Comparison of ENCODE assay signal across 10 cellular contexts in the genomic region with DNA sequence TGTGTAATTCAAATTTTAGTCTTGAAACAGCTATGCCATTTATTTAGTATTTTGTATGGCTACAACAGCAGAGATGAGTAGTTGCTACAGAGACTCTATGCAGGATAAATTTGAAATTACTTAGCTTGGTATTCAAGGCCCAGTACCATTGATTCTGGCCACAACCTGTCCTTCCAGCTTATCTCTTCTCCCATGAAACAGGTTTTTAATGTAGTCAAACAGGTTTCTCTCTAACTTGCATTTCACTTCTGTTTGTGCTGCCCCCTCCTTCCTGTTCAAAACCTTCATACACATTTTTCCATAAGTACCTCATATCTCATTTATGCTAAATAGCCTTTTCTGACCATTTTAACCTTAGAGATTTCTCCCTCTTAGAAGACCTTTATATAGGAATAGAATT. TPM values are rescaled to one million over a fixed set of nuclear protein-coding genes. Genes with fewer than 3 reads are reported as not detected.
A peak's percentile ranks its signal among the peaks of the same experiment; 100 is the strongest.
DNase-seq lines count a peak whose midpoint lies in the region; ATAC-seq and TF ChIP-seq lines count a peak whose summit lies in the region.
"Had no signal": no experiment of that assay in that cellular context is flagged by ENCODE, and none has a peak within 500 bp of the region (broad histone marks: within the 10 kb centered on the region; RNA-seq: fewer than 3 reads in every experiment).

No MANE protein-coding gene starts in this region.

- H3K4me3 Mint-ChIP-seq in activated CD4-positive, alpha-beta T cell treated with anti-CD3 and anti-CD28 coated beads, Interleukin-2, amount 10 ng/mL, durations not matched to agents 24 days and 14 days = no peak overlapping the region
- H3K4me3 Mint-ChIP-seq in glutamatergic neuron (ENCODE audit: unreplicated experiment) = peak overlapping the region; percentile 70

- H3K27me3 ChIP-seq in OCI-LY3 (ENCODE audit: low read depth, low read length) (no peaks in the 10 kb centered on the region), thyroid gland (no peaks in the 10 kb centered on the region)
- no peaks in the 10 kb centered on the region for H3K27me3 ChIP-seq in effector memory CD4-positive, alpha-beta T cell (replicated peaks; ENCODE audit: control insufficient read depth, insufficient read depth, low read length, poor library complexity, severe bottlenecking)
- H3K27me3 ChIP-seq: Peyer's patch had no signal

- H2AFZ ChIP-seq in OCI-LY3 (ENCODE audit: low read depth, low read length) = no peak overlapping the region

- no peak for DNase-seq in activated CD4-positive, alpha-beta T cell treated with anti-CD3 and anti-CD28 coated beads, Interleukin-2, amount 10 ng/mL, durations not matched to agents 24 days and 14 days
- no peak for DNase-seq in activated CD4-positive, alpha-beta T cell treated with anti-CD3 and anti-CD28 coated beads, Interleukin-2, amount 50 U/mL, for 48 hours
- DNase-seq in glutamatergic neuron (no peak), thyroid gland (peak; percentile 10 to 18), HEK293T (ENCODE audit: extremely low spot score) (no peak)
- DNase-seq in effector memory CD4-positive, alpha-beta T cell = no peak
- DNase-seq: foreskin melanocyte, Peyer's patch had no signal

- H3K4me1 ChIP-seq in OCI-LY3 (ENCODE audit: low read length) (peaks cover 40% of the 10 kb centered on the region), thyroid gland (peaks cover 44 to 58% of the 10 kb centered on the region in 2 donors)
- H3K4me1 ChIP-seq in effector memory CD4-positive, alpha-beta T cell (ENCODE audit: control insufficient read depth, insufficient read depth, low read length, poor library complexity, severe bottlenecking) = peaks cover 34% of the 10 kb centered on the region

- H3K27ac ChIP-seq in OCI-LY3 (ENCODE audit: low read length) = no peak overlapping the region
- H3K27ac ChIP-seq in thyroid gland = peak overlapping the region in 2 of 3 donors; percentile 99
- H3K27ac ChIP-seq in effector memory CD4-positive, alpha-beta T cell (ENCODE audit: insufficient read depth, low read length, poor library complexity, severe bottlenecking) = no peak overlapping the region

- no peak for ATAC-seq in GM18907 (IDR thresholded peaks at IDR 0.05; ENCODE audit: unreplicated experiment)

- H3K4me3 ChIP-seq in OCI-LY3 (ENCODE audit: low read length) = no peak overlapping the region
- no peak overlapping the region for H3K4me3 ChIP-seq in thyroid gland (replicated peaks in 1 of 3)
- no peak overlapping the region for H3K4me3 ChIP-seq in effector memory CD4-positive, alpha-beta T cell (ENCODE audit: insufficient read depth, low read depth, low read length, poor library complexity, severe bottlenecking)

- no peak for TF ChIP-seq POLR2A in thyroid gland (IDR thresholded peaks at IDR 0.05)

- no peaks in the 10 kb centered on the region for H3K27me3 Mint-ChIP-seq in activated CD4-positive, alpha-beta T cell treated with anti-CD3 and anti-CD28 coated beads, Interleukin-2, amount 10 ng/mL, durations not matched to agents 24 days and 14 days
- H3K27me3 Mint-ChIP-seq in glutamatergic neuron (ENCODE audit: unreplicated experiment) = peaks cover 2% of the 10 kb centered on the region

- H3K27ac Mint-ChIP-seq in activated CD4-positive, alpha-beta T cell treated with anti-CD3 and anti-CD28 coated beads, Interleukin-2, amount 10 ng/mL, durations not matched to agents 24 days and 14 days = peak overlapping the region; percentile 83
- H3K27ac Mint-ChIP-seq in glutamatergic neuron (ENCODE audit: unreplicated experiment) = no peak overlapping the region

- no peaks in the 10 kb centered on the region for H3K9me3 Mint-ChIP-seq in activated CD4-positive, alpha-beta T cell treated with anti-CD3 and anti-CD28 coated beads, Interleukin-2, amount 10 ng/mL, durations not matched to agents 24 days and 14 days
- H3K9me3 Mint-ChIP-seq in glutamatergic neuron (ENCODE audit: unreplicated experiment) = no peaks in the 10 kb centered on the region

- H3K4me1 Mint-ChIP-seq in activated CD4-positive, alpha-beta T cell treated with anti-CD3 and anti-CD28 coated beads, Interleukin-2, amount 10 ng/mL, durations not matched to agents 24 days and 14 days = peaks cover 46% of the 10 kb centered on the region
- peaks cover 33% of the 10 kb centered on the region for H3K4me1 Mint-ChIP-seq in glutamatergic neuron (ENCODE audit: low read depth, unreplicated experiment)

- H3K36me3 ChIP-seq in OCI-LY3 (replicated peaks; ENCODE audit: low read depth, low read length) = no peaks in the 10 kb centered on the region
- H3K36me3 ChIP-seq in thyroid gland = no peaks in the 10 kb centered on the region
- no peaks in the 10 kb centered on the region for H3K36me3 ChIP-seq in effector memory CD4-positive, alpha-beta T cell (ENCODE audit: control insufficient read depth, insufficient read depth, low read length)
- H3K36me3 ChIP-seq: Peyer's patch had no signal

- H3K9ac ChIP-seq in OCI-LY3 (ENCODE audit: low read length) = no peak overlapping the region

- H3K4me2 ChIP-seq in OCI-LY3 (ENCODE audit: low read length) = 0 out of 2 replicates have a peak overlapping the region, but pooled peaks have one; percentile 5

- CTCF ChIA-PET in HEK293T (lab: Yijun Ruan, JAX) = interaction anchor here (1.5 kb wide), 1 partner anchor 38 kb away, joined by 3 read pairs; no protein-coding TSS in a partner anchor

- peaks cover 69% of the 10 kb centered on the region for H4K20me1 ChIP-seq in OCI-LY3 (ENCODE audit: insufficient read depth, low read length)

- H3K36me3 Mint-ChIP-seq in activated CD4-positive, alpha-beta T cell treated with anti-CD3 and anti-CD28 coated beads, Interleukin-2, amount 10 ng/mL, durations not matched to agents 24 days and 14 days (ENCODE audit: low read depth) = peaks cover 5% of the 10 kb centered on the region
- H3K36me3 Mint-ChIP-seq in glutamatergic neuron (ENCODE audit: unreplicated experiment) = no peaks in the 10 kb centered on the region

- TF ChIP-seq CTCF in OCI-LY3 (IDR thresholded peaks at IDR 0.05; ENCODE audit: low read depth, low read length) = no peak
- TF ChIP-seq CTCF in glutamatergic neuron (IDR thresholded peaks at IDR 0.05; ENCODE audit: partially characterized antibody, unreplicated experiment) = no peak
- no peak for TF ChIP-seq CTCF in thyroid gland (IDR thresholded peaks at IDR 0.05)

- H3K79me2 ChIP-seq in OCI-LY3 (ENCODE audit: low read length) = peaks cover 81% of the 10 kb centered on the region

- intact Hi-C loops in activated CD4-positive, alpha-beta T cell treated with anti-CD3 and anti-CD28 coated beads, Interleukin-2, amount 10 ng/mL, durations not matched to agents 24 days and 14 days (cut with micrococcal nuclease) = loop anchor here (10.0 kb wide), 1 partner anchor 220 kb away; a partner anchor contains a TSS
- intact Hi-C loops in thyroid gland (cut with DNase I) = no loop called here

- POLR2A ChIA-PET in HEK293T (lab: Yijun Ruan, JAX) = no interaction called here

- H3K9me3 ChIP-seq in OCI-LY3 (ENCODE audit: insufficient read depth, low read length) (no peaks in the 10 kb centered on the region), thyroid gland (no peaks in the 10 kb centered on the region)
- no peaks in the 10 kb centered on the region for H3K9me3 ChIP-seq in effector memory CD4-positive, alpha-beta T cell (ENCODE audit: control insufficient read depth, low read length)
- H3K9me3 ChIP-seq: Peyer's patch had no signal

TF ChIP-seq in HEK293T, 16 proteins besides CTCF, POLR2A, EP300 and RAD21:
- TF ChIP-seq NFRKB (IDR thresholded peaks at IDR 0.05) = no peak
- TF ChIP-seq FOXA1 (IDR thresholded peaks at IDR 0.05) = no peak
- TF ChIP-seq, protein P1, sequence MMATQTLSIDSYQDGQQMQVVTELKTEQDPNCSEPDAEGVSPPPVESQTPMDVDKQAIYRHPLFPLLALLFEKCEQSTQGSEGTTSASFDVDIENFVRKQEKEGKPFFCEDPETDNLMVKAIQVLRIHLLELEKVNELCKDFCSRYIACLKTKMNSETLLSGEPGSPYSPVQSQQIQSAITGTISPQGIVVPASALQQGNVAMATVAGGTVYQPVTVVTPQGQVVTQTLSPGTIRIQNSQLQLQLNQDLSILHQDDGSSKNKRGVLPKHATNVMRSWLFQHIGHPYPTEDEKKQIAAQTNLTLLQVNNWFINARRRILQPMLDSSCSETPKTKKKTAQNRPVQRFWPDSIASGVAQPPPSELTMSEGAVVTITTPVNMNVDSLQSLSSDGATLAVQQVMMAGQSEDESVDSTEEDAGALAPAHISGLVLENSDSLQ (IDR thresholded peaks at IDR 0.05) = no peak
- TF ChIP-seq ELF4 (IDR thresholded peaks at IDR 0.05) = no peak
- no peak for TF ChIP-seq CTBP1 (IDR thresholded peaks at IDR 0.05; ENCODE audit: borderline replicate concordance)
- TF ChIP-seq L3MBTL2 (conservative IDR thresholded peaks at IDR 0.05) = no peak
- TF ChIP-seq LEF1 (IDR thresholded peaks at IDR 0.05; ENCODE audit: borderline replicate concordance) = no peak
- no peak for TF ChIP-seq TARDBP (IDR thresholded peaks at IDR 0.05)
- TF ChIP-seq FOXM1 (IDR thresholded peaks at IDR 0.05; ENCODE audit: borderline replicate concordance) = no peak
- TF ChIP-seq FOXK2 (IDR thresholded peaks at IDR 0.05) = no peak
- no peak for TF ChIP-seq ZNF384 (IDR thresholded peaks at IDR 0.05)
- TF ChIP-seq BHLHE40 (IDR thresholded peaks at IDR 0.05; ENCODE audit: borderline replicate concordance) = no peak
- TF ChIP-seq ARNT (IDR thresholded peaks at IDR 0.05) = no peak
- TF ChIP-seq SUZ12 (IDR thresholded peaks at IDR 0.05) = no peak
- TF ChIP-seq SP1 (IDR thresholded peaks at IDR 0.05) = no peak

RNA-seq across cellular contexts. Expression of a gene that starts 3.3 kb away (rescaled TPM):
- total RNA-seq in activated CD4-positive, alpha-beta T cell treated with anti-CD3 and anti-CD28 coated beads, Interleukin-2, amount 10 ng/mL, durations not matched to agents 24 days and 14 days = 51.9 and 54.0 TPM in 2 replicates
- total RNA-seq in glutamatergic neuron (ENCODE audit: unreplicated experiment) = 63.4 TPM
- total RNA-seq in thyroid gland = 100 to 1,000 TPM in 1 of 4 donors, 10 to 100 TPM in 3; 85.2 to 154 (median 94.5) TPM

Comparison
In these comparisons a context has a peak if more than half of its experiments do, and no peak if none do; other contexts are left out.
1. DNase-seq: peak in thyroid gland (2 of 2); none in activated CD4-positive, alpha-beta T cell treated with anti-CD3 and anti-CD28 coated beads, Interleukin-2, amount 10 ng/mL, durations not matched to agents 24 days and 14 days (single experiment), activated CD4-positive, alpha-beta T cell treated with anti-CD3 and anti-CD28 coated beads, Interleukin-2, amount 50 U/mL, for 48 hours (0 of 2), glutamatergic neuron (single experiment), HEK293T (single experiment) and effector memory CD4-positive, alpha-beta T cell (0 of 3).
2. H3K27ac ChIP-seq: peak in thyroid gland (2 of 3); none in OCI-LY3 (single experiment) and effector memory CD4-positive, alpha-beta T cell (single experiment).